Comparison of ENCODE assay signal across 1 cellular context in the genomic region with DNA sequence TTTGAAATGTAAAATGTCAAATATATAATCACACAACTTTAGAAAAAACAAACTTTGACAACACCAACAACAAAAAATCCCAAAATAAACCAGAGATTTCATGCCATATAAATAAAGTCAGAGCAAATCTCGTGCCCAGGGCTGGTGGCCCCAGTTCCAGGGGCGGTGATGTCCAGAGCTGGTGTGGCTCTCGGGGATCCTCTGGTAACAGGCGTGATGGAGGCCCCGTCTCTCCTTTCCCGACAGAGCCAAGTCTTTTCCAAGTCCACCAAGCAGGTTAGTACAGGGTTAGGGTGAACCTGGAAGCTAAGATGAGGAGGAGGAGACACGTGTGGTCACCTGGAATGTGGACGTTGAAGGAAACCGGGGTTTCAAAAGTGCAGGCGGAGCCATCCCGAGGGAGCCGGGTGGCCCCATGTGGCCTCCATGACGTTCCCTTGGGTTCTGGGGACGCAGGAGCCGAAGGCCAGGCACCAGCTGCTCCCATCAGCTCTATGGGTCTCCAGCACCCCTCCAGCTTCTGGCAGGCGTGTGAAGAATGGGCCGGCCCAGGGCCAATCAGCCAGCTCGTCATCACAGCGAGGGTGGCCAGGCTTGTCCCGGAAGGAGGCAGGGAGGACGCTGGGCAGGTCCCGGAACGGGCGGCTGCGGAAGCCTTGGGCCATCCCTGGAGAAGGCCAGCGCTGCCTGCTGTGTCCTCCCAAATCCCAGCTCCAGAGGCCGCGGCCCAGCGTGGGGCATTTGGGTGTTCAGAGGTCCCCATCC.
TF ChIP-seq lines count a peak whose summit lies in the region.

No MANE protein-coding gene starts in this region.

TF ChIP-seq in H1, 55 proteins besides CTCF, POLR2A, EP300 and RAD21:
- TF ChIP-seq, protein P1, sequence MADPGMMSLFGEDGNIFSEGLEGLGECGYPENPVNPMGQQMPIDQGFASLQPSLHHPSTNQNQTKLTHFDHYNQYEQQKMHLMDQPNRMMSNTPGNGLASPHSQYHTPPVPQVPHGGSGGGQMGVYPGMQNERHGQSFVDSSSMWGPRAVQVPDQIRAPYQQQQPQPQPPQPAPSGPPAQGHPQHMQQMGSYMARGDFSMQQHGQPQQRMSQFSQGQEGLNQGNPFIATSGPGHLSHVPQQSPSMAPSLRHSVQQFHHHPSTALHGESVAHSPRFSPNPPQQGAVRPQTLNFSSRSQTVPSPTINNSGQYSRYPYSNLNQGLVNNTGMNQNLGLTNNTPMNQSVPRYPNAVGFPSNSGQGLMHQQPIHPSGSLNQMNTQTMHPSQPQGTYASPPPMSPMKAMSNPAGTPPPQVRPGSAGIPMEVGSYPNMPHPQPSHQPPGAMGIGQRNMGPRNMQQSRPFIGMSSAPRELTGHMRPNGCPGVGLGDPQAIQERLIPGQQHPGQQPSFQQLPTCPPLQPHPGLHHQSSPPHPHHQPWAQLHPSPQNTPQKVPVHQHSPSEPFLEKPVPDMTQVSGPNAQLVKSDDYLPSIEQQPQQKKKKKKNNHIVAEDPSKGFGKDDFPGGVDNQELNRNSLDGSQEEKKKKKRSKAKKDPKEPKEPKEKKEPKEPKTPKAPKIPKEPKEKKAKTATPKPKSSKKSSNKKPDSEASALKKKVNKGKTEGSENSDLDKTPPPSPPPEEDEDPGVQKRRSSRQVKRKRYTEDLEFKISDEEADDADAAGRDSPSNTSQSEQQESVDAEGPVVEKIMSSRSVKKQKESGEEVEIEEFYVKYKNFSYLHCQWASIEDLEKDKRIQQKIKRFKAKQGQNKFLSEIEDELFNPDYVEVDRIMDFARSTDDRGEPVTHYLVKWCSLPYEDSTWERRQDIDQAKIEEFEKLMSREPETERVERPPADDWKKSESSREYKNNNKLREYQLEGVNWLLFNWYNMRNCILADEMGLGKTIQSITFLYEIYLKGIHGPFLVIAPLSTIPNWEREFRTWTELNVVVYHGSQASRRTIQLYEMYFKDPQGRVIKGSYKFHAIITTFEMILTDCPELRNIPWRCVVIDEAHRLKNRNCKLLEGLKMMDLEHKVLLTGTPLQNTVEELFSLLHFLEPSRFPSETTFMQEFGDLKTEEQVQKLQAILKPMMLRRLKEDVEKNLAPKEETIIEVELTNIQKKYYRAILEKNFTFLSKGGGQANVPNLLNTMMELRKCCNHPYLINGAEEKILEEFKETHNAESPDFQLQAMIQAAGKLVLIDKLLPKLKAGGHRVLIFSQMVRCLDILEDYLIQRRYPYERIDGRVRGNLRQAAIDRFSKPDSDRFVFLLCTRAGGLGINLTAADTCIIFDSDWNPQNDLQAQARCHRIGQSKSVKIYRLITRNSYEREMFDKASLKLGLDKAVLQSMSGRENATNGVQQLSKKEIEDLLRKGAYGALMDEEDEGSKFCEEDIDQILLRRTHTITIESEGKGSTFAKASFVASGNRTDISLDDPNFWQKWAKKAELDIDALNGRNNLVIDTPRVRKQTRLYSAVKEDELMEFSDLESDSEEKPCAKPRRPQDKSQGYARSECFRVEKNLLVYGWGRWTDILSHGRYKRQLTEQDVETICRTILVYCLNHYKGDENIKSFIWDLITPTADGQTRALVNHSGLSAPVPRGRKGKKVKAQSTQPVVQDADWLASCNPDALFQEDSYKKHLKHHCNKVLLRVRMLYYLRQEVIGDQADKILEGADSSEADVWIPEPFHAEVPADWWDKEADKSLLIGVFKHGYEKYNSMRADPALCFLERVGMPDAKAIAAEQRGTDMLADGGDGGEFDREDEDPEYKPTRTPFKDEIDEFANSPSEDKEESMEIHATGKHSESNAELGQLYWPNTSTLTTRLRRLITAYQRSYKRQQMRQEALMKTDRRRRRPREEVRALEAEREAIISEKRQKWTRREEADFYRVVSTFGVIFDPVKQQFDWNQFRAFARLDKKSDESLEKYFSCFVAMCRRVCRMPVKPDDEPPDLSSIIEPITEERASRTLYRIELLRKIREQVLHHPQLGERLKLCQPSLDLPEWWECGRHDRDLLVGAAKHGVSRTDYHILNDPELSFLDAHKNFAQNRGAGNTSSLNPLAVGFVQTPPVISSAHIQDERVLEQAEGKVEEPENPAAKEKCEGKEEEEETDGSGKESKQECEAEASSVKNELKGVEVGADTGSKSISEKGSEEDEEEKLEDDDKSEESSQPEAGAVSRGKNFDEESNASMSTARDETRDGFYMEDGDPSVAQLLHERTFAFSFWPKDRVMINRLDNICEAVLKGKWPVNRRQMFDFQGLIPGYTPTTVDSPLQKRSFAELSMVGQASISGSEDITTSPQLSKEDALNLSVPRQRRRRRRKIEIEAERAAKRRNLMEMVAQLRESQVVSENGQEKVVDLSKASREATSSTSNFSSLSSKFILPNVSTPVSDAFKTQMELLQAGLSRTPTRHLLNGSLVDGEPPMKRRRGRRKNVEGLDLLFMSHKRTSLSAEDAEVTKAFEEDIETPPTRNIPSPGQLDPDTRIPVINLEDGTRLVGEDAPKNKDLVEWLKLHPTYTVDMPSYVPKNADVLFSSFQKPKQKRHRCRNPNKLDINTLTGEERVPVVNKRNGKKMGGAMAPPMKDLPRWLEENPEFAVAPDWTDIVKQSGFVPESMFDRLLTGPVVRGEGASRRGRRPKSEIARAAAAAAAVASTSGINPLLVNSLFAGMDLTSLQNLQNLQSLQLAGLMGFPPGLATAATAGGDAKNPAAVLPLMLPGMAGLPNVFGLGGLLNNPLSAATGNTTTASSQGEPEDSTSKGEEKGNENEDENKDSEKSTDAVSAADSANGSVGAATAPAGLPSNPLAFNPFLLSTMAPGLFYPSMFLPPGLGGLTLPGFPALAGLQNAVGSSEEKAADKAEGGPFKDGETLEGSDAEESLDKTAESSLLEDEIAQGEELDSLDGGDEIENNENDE (IDR thresholded peaks at IDR 0.05; ENCODE audit: insufficient replicate concordance, low read length), result no peak
- TF ChIP-seq SP1 (IDR thresholded peaks at IDR 0.05; ENCODE audit: low read depth, low read length), result no peak
- no peak for TF ChIP-seq BACH1 (IDR thresholded peaks at IDR 0.05; ENCODE audit: low read length)
- TF ChIP-seq BRCA1 (IDR thresholded peaks at IDR 0.05; ENCODE audit: low read depth, low read length), result no peak
- TF ChIP-seq ASH2L (IDR thresholded peaks at IDR 0.05; ENCODE audit: low read length), result no peak
- TF ChIP-seq CBX8 (IDR thresholded peaks at IDR 0.05; ENCODE audit: borderline replicate concordance, low read depth, low read length), result no peak
- TF ChIP-seq CHD1 (IDR thresholded peaks at IDR 0.05; ENCODE audit: low read depth, low read length), result no peak
- TF ChIP-seq SP2 (IDR thresholded peaks at IDR 0.05; ENCODE audit: low read length), result no peak
- TF ChIP-seq MAX (IDR thresholded peaks at IDR 0.05), result no peak
